ENCODE assay signal across 31 cellular contexts in genomic region chr10:124928545-124928944, GRCh38.
"Had no signal": no experiment of that assay in that cellular context is flagged by ENCODE, and none has a peak within 500 bp of the region (broad histone marks: within the 10 kb centered on the region; RNA-seq: fewer than 3 reads in every experiment).

No MANE protein-coding gene starts in this region.

- H3K9me3 ChIP-seq: adrenal gland, breast epithelium, esophagus muscularis mucosa, gastrocnemius medialis had no signal

- DNase-seq: activated B cell treated with CpG ODN at 0.5 μM for 24 hours; activated CD4-positive, alpha-beta T cell treated with anti-CD3 and anti-CD28 coated beads for 48 hours; activated CD4-positive, alpha-beta T cell treated with anti-CD3 and anti-CD28 coated beads, Interleukin-2, amount 50 U/mL, for 1 hour; activated CD4-positive, alpha-beta T cell treated with anti-CD3 and anti-CD28 coated beads, Interleukin-2, amount 50 U/mL, for 48 hours; activated CD8-positive, alpha-beta memory T cell treated with anti-CD3 and anti-CD28 coated beads for 24 hours; activated CD8-positive, alpha-beta T cell treated with anti-CD3 and anti-CD28 coated beads for 36 hours; activated effector memory CD4-positive, alpha-beta T cell treated with anti-CD3 and anti-CD28 coated beads, Interleukin-2, amount 50 U/mL, for 16 hours; activated naive CD4-positive, alpha-beta T cell treated with anti-CD3 and anti-CD28 coated beads for 36 hours; activated naive CD8-positive, alpha-beta T cell treated with anti-CD3 and anti-CD28 coated beads for 36 hours; activated naive CD8-positive, alpha-beta T cell treated with anti-CD3 and anti-CD28 coated beads, Interleukin-2, amount 50 U/mL, for 24 hours; activated T-cell treated with anti-CD3 and anti-CD28 coated beads, Interleukin-2, amount 50 U/mL, for 4 hours; adrenal gland; amygdala; aorta; caudate nucleus; cortex of kidney; dermis blood vessel endothelial cell; effector CD4-positive, alpha-beta T cell; effector memory CD8-positive, alpha-beta T cell; erythroblast; foreskin keratinocyte; gastrocnemius medialis; heart left ventricle; T-helper 1 cell; T-helper 17 cell; T1000; WERI-Rb-1 had no signal

- H3K27me3 ChIP-seq: adrenal gland, breast epithelium, esophagus muscularis mucosa, foreskin keratinocyte, gastrocnemius medialis, heart left ventricle had no signal

- H3K36me3 ChIP-seq: adrenal gland, breast epithelium had no signal

- H3K27ac ChIP-seq: adrenal gland, breast epithelium, esophagus muscularis mucosa, foreskin keratinocyte, gastrocnemius medialis, WERI-Rb-1 had no signal

- H3K4me3 ChIP-seq: adrenal gland, breast epithelium, esophagus muscularis mucosa, gastrocnemius medialis, heart left ventricle had no signal

- ATAC-seq: activated CD4-positive, CD25-positive, alpha-beta regulatory T cell treated with anti-CD3 and anti-CD28 coated beads, Interleukin-2, amount 50 U/mL, for 24 hours; activated CD8-positive, alpha-beta T cell treated with anti-CD3 and anti-CD28 coated beads for 36 hours; activated naive CD8-positive, alpha-beta T cell treated with anti-CD3 and anti-CD28 coated beads, Interleukin-2, amount 50 U/mL, for 24 hours; activated T-cell treated with anti-CD3 and anti-CD28 coated beads, Interleukin-2, amount 50 U/mL, for 4 hours; effector memory CD8-positive, alpha-beta T cell; foreskin keratinocyte; gastrocnemius medialis; T-helper 17 cell had no signal

- H3K4me1 ChIP-seq: breast epithelium, foreskin keratinocyte had no signal

- FAIRE-seq: colon had no signal
